In genomic region chr16:31094424-31095120, GRCh38 we compare ENCODE assay signal across 8 cellular contexts. TPM values are rescaled to one million over a fixed set of nuclear protein-coding genes. Genes with fewer than 3 reads are reported as not detected.
A peak's percentile ranks its signal among the peaks of the same experiment; 100 is the strongest.
DNase-seq lines count a peak whose midpoint lies in the region; ATAC-seq, FAIRE-seq and TF ChIP-seq lines count a peak whose summit lies in the region.

VKORC1 (minus strand) TSS chr16:31094797; CDS start chr16:31094729, 68 bp downstream.

- H3K9me3 ChIP-seq in keratinocyte (ENCODE audit: control insufficient read depth, low read depth, low read length): no peaks in the 10 kb centered on the region

- H2AFZ ChIP-seq in keratinocyte (ENCODE audit: control insufficient read depth, low read length): peak within 1 kb of the TSS; percentile 93

- H3K4me3 ChIP-seq in AG09309 (ENCODE audit: control insufficient read depth, low read depth, low read length) (peak within 1 kb of the TSS; percentile 97), keratinocyte (ENCODE audit: control insufficient read depth in 2 of 3, extremely low read depth in 1 of 3, insufficient read depth in 2 of 3, low read depth in 1 of 3, low read length in 3 of 3) (peak within 1 kb of the TSS; percentile 73 to 92 (median 92))

- peak within 1 kb of the TSS; percentile 82 for H3K27ac ChIP-seq in keratinocyte (ENCODE audit: control insufficient read depth, insufficient read depth, low read length)

- peak; percentile 70 for TF ChIP-seq POLR2A in GM18951 (IDR thresholded peaks at IDR 0.05; ENCODE audit: extremely low read depth, insufficient read depth, insufficient read length)

- H3K4me1 ChIP-seq in keratinocyte (ENCODE audit: control insufficient read depth, extremely low read depth, insufficient read depth, low read length): peaks cover 9% of the 10 kb centered on the region

- H3K9me1 ChIP-seq in keratinocyte (ENCODE audit: control insufficient read depth, extremely low read depth, insufficient read depth, low read length): no peaks in the 10 kb centered on the region

- H3K9ac ChIP-seq in keratinocyte (ENCODE audit: control insufficient read depth, extremely low read depth, insufficient read depth, low read length): peak within 1 kb of the TSS; percentile 86

- H3K79me2 ChIP-seq in keratinocyte (ENCODE audit: control insufficient read depth, insufficient read depth, low read length): peaks cover 22% of the 10 kb centered on the region

- dilution Hi-C loops in keratinocyte (cut with MboI; ENCODE audit: extremely low pct_ligation_motif_present, low sequenced_read_pairs): no loop called here

- peaks cover 4 to 7% of the 10 kb centered on the region in 2 experiments for H3K36me3 ChIP-seq in keratinocyte (ENCODE audit: control insufficient read depth in 2 of 2, extremely low read depth in 1 of 2, insufficient read depth in 2 of 2, low read length in 2 of 2)

- in situ Hi-C loops in GM18951 (cut with MboI; ENCODE audit: low sequenced_read_pairs, unreplicated experiment): no loop called here

- FAIRE-seq in keratinocyte (lab: Jason Lieb, UNC): peak; percentile 20

- DNase-seq in AG09309 (ENCODE audit: low read depth) (peak; percentile 89), NCI-H345 treated with DMSO at 0.1 percent for 48 hours (lab: John Stamatoyannopoulos, UW; ENCODE audit: unreplicated experiment) (peak; percentile 99), cerebellar cortex (ENCODE audit: low spot score) (peak; percentile 99), keratinocyte (ENCODE audit: low read depth, low spot score) (peak; percentile 88)
- DNase-seq in stimulated activated CD4-positive, alpha-beta T cell treated with anti-CD3 and anti-CD28 coated beads, Interleukin-15, amount 100 ng/mL, for 1 hour (ENCODE audit: low read depth in 1 of 2, low spot score in 1 of 2): peak; percentile 71 to 76

- TF ChIP-seq CTCF in AG09309 (IDR thresholded peaks at IDR 0.05; ENCODE audit: control insufficient read depth, insufficient read depth, low read depth, low read length, missing control alignments) (no peak), keratinocyte (optimal IDR thresholded peaks at IDR 0.05 in 1 of 3, IDR thresholded peaks at IDR 0.05 in 1 of 3, conservative IDR thresholded peaks at IDR 0.05 in 1 of 3; ENCODE audit: extremely low read depth in 1 of 3, insufficient read depth in 2 of 3, low read length in 3 of 3) (peak in 1 of 3 experiments; percentile 0)

- H3K27me3 ChIP-seq in keratinocyte (ENCODE audit: control insufficient read depth, extremely low read depth, insufficient read depth, low read length): no peaks in the 10 kb centered on the region

- ATAC-seq in HG03196 (IDR thresholded peaks at IDR 0.05; ENCODE audit: unreplicated experiment): peak; percentile 83
- peak; percentile 92 to 94 for ATAC-seq in activated CD4-positive, CD25-positive, alpha-beta regulatory T cell treated with anti-CD3 and anti-CD28 coated beads, Interleukin-2, amount 50 U/mL, for 24 hours

- peak within 1 kb of the TSS; percentile 90 for H3K4me2 ChIP-seq in keratinocyte (ENCODE audit: control insufficient read depth, extremely low read depth, insufficient read depth, low read depth, low read length)

- no peaks in the 10 kb centered on the region for H4K20me1 ChIP-seq in keratinocyte (ENCODE audit: control insufficient read depth, extremely low read depth, insufficient read depth, low read length)

RNA-seq across cellular contexts. Expression of gene VKORC1, which starts in this region (rescaled TPM):
- polyA plus RNA-seq in keratinocyte: 73.6 to 118 TPM (median 96.1 TPM) in 3 replicates
- 4.4 TPM for polyA plus RNA-seq in keratinocyte (2011; ENCODE audit: low read depth)
- polyA plus RNA-seq in keratinocyte (2011; cell fraction: cytosol; rRNA removed): 92.3 and 99.5 TPM in 2 replicates
- polyA plus RNA-seq in keratinocyte (2011; cell fraction: nucleus; rRNA removed): 65.3 and 73.1 TPM in 2 replicates
- polyA plus RNA-seq in keratinocyte (2012; ENCODE audit: low replicate concordance): 66.2 and 66.8 TPM in 2 replicates
- 70.2 to 111 TPM (median 76.4 TPM) in 3 replicates for polyA minus RNA-seq in keratinocyte
- polyA minus RNA-seq in keratinocyte (2011; cell fraction: cytosol; rRNA and poly(A)+ RNA removed): 56.4 TPM
- polyA minus RNA-seq in keratinocyte (2011; cell fraction: nucleus; rRNA and poly(A)+ RNA removed): 16.5 and 21.4 TPM in 2 replicates

Comparison
In these comparisons a context has a peak if more than half of its experiments do, and no peak if none do; other contexts are left out.
1. Peak in every context shown above with its lines: DNase-seq, ATAC-seq, H3K4me3 ChIP-seq and H3K27ac ChIP-seq.